In genomic region chr15:78195735-78196201, GRCh38 we compare ENCODE assay signal across 8 cellular contexts. TPM values are rescaled to one million over a fixed set of nuclear protein-coding genes. Genes with fewer than 3 reads are reported as not detected.
DNase-seq lines count a peak whose midpoint lies in the region; ATAC-seq and TF ChIP-seq lines count a peak whose summit lies in the region.

No MANE protein-coding gene starts in this region.

- peak; percentile 47 for DNase-seq in DMS114 treated with DMSO at 0.1 percent for 48 hours (lab: John Stamatoyannopoulos, UW; ENCODE audit: unreplicated experiment)
- DNase-seq in T-helper 9 cell = peak; percentile 34
- peak; percentile 50 for DNase-seq in MCF 10A (ENCODE audit: unreplicated experiment)
- peak; percentile 56 for DNase-seq in left lobe of liver (ENCODE audit: low spot score)
- DNase-seq in stimulated activated CD8-positive, alpha-beta memory T cell treated with anti-CD3 and anti-CD28 coated beads, Interleukin-4, amount 100 ng/mL, for 48 hours = peak; percentile 58
- no peak for DNase-seq in cortex of kidney (lab: John Stamatoyannopoulos, UW)

- no peaks in the 10 kb centered on the region for H3K36me3 Mint-ChIP-seq in MCF 10A (ENCODE audit: insufficient read depth, unreplicated experiment)

- H3K27ac Mint-ChIP-seq in MCF 10A (ENCODE audit: low read depth, unreplicated experiment) = no peak overlapping the region

- CTCF ChIA-PET in MCF 10A (lab: Yijun Ruan, JAX) = interaction anchor here (0.6 to 4.1 kb wide), 31 partner anchors 9 to 612 kb away, joined by 3 to 41 read pairs (median 6); partner anchors contain the start of gene CIB2

- no TSS peak for BruUV-seq in MCF 10A (replicated peaks; lab: Mats Ljungman, UMichigan)

- ATAC-seq in HG02885 (IDR thresholded peaks at IDR 0.05; ENCODE audit: poor library complexity, unreplicated experiment) (peak; percentile 46), left lobe of liver (peak; percentile 91), GM21576 (IDR thresholded peaks at IDR 0.05; ENCODE audit: unreplicated experiment) (no peak)

- H3K4me3 Mint-ChIP-seq in MCF 10A (ENCODE audit: unreplicated experiment) = no peak overlapping the region

- intact Hi-C loops in MCF 10A (cut with micrococcal nuclease) = loop anchor here (1.0 kb wide), 4 partner anchors 46 to 236 kb away; partner anchors contain the start of gene CIB2

- peaks cover 4% of the 10 kb centered on the region for H3K9me3 Mint-ChIP-seq in MCF 10A (ENCODE audit: unreplicated experiment)

- TF ChIP-seq CTCF in MCF 10A (IDR thresholded peaks at IDR 0.05; ENCODE audit: unreplicated experiment) = peak; percentile 66

- H3K27me3 Mint-ChIP-seq in MCF 10A (ENCODE audit: insufficient read depth, unreplicated experiment) = peaks cover 16% of the 10 kb centered on the region

- POLR2A ChIA-PET in MCF 10A (lab: Yijun Ruan, JAX) = interaction anchor here (0.6 kb wide), 1 partner anchor 77 kb away, joined by 3 read pairs; no protein-coding TSS in a partner anchor

- H3K4me1 Mint-ChIP-seq in MCF 10A (ENCODE audit: insufficient read depth, unreplicated experiment) = no peaks in the 10 kb centered on the region

RNA-seq across cellular contexts. Expression of gene ACSBG1, which starts 38.6 kb away (rescaled TPM):
- total RNA-seq in MCF 10A (2022) = not detected in 2 replicates
- not detected for total RNA-seq in left lobe of liver

RNA-seq across cellular contexts. Expression of gene IDH3A, which starts 46.6 kb away (rescaled TPM):
- total RNA-seq in MCF 10A (2022) = 100.0 and 106 TPM in 2 replicates
- 29.4 TPM for total RNA-seq in left lobe of liver
